In genomic region chr5:141637266-141637692, GRCh38 we compare ENCODE assay signal across 8 cellular contexts. TPM values are rescaled to one million over a fixed set of nuclear protein-coding genes. Genes with fewer than 3 reads are reported as not detected.
A peak's percentile ranks its signal among the peaks of the same experiment; 100 is the strongest.
DNase-seq lines count a peak whose midpoint lies in the region; ATAC-seq, FAIRE-seq and TF ChIP-seq lines count a peak whose summit lies in the region.

No MANE protein-coding gene starts in this region.

- ATAC-seq in HG03025 (IDR thresholded peaks at IDR 0.05; ENCODE audit: low FRiP score, unreplicated experiment), result peak; percentile 27
- peak; percentile 21 for ATAC-seq in body of pancreas

- H3K36me3 ChIP-seq in body of pancreas (replicated peaks in 1 of 2; ENCODE audit: insufficient read depth in 1 of 2, low read depth in 2 of 2) (no peaks in the 10 kb centered on the region), kidney (ENCODE audit: control insufficient read depth in 1 of 2, insufficient read depth in 2 of 2, low read length in 2 of 2) (peaks cover 0 to 3% of the 10 kb centered on the region in 2 donors)

- H3K9me3 ChIP-seq in body of pancreas (no peaks in the 10 kb centered on the region), kidney (ENCODE audit: control insufficient read depth in 1 of 2, low read length in 2 of 2) (no peaks in the 10 kb centered on the region)

- H3K4me1 ChIP-seq in body of pancreas (peaks cover 29% of the 10 kb centered on the region), kidney (ENCODE audit: control insufficient read depth in 1 of 2, insufficient read depth in 1 of 2, low read depth in 1 of 2, low read length in 2 of 2) (peaks cover 9 to 17% of the 10 kb centered on the region in 2 donors)

- peak overlapping the region in 1 of 2 donors; percentile 98 for H3K9ac ChIP-seq in kidney (ENCODE audit: low read length in 2 of 2)

- no peak for TF ChIP-seq POLR2A in body of pancreas (IDR thresholded peaks at IDR 0.05)

- peak overlapping the region; percentile 90 for H3K4me3 Mint-ChIP-seq in T-helper 1 cell treated with Interleukin-12 subunit alpha and Interleukin-12 subunit beta and Interleukin-4 antibody, amounts not matched to agents 30 μg/mL and 1 μg/mL, for 36 hours

- H3K27ac Mint-ChIP-seq in T-helper 1 cell treated with Interleukin-12 subunit alpha and Interleukin-12 subunit beta and Interleukin-4 antibody, amounts not matched to agents 30 μg/mL and 1 μg/mL, for 36 hours, result peak overlapping the region; percentile 89

- intact Hi-C loops in body of pancreas (cut with DNase I) (no loop called here), kidney (cut with DNase I) (no loop called here)

- H3K9me3 Mint-ChIP-seq in T-helper 1 cell treated with Interleukin-12 subunit alpha and Interleukin-12 subunit beta and Interleukin-4 antibody, amounts not matched to agents 30 μg/mL and 1 μg/mL, for 36 hours, result no peaks in the 10 kb centered on the region

- no peaks in the 10 kb centered on the region for H3K27me3 Mint-ChIP-seq in T-helper 1 cell treated with Interleukin-12 subunit alpha and Interleukin-12 subunit beta and Interleukin-4 antibody, amounts not matched to agents 30 μg/mL and 1 μg/mL, for 36 hours (ENCODE audit: low read depth)

- H3K4me1 Mint-ChIP-seq in T-helper 1 cell treated with Interleukin-12 subunit alpha and Interleukin-12 subunit beta and Interleukin-4 antibody, amounts not matched to agents 30 μg/mL and 1 μg/mL, for 36 hours (ENCODE audit: low read depth), result peaks cover 46% of the 10 kb centered on the region

- no peaks in the 10 kb centered on the region for H3K27me3 ChIP-seq in body of pancreas

- H3K4me3 ChIP-seq in body of pancreas (peak overlapping the region; percentile 67 to 95), kidney (ENCODE audit: low read length in 2 of 2) (peak overlapping the region; percentile 49 to 95)

- no peak for TF ChIP-seq CTCF in body of pancreas (IDR thresholded peaks at IDR 0.05)
- no peak for TF ChIP-seq CTCF in kidney (IDR thresholded peaks at IDR 0.05; ENCODE audit: borderline replicate concordance, extremely low read depth, insufficient read depth)

- 0 to 1% methylated on average over 14 to 30 of the region's 46 CpGs for WGBS in body of pancreas, 2 donors

- H3K27ac ChIP-seq in body of pancreas (peak overlapping the region; percentile 66 to 78 (median 68)), kidney (ENCODE audit: low read depth in 2 of 2, low read length in 2 of 2) (peak overlapping the region; percentile 26 to 69)

- H3K36me3 Mint-ChIP-seq in T-helper 1 cell treated with Interleukin-12 subunit alpha and Interleukin-12 subunit beta and Interleukin-4 antibody, amounts not matched to agents 30 μg/mL and 1 μg/mL, for 36 hours (ENCODE audit: low read depth), result peaks cover 20% of the 10 kb centered on the region

- DNase-seq in NCI-H1417 (lab: John Stamatoyannopoulos, UW), result peak in 2 of 3 experiments; percentile 66
- no peak for DNase-seq in NCI-H1417 treated with DMSO at 0.1 percent for 48 hours (lab: John Stamatoyannopoulos, UW)
- DNase-seq in body of pancreas, result peak in 2 of 4 donors; percentile 29 to 36
- peak; percentile 87 for DNase-seq in kidney
- peak in 2 of 3 donors; percentile 20 to 41 for DNase-seq in stimulated activated CD4-positive, alpha-beta T cell treated with anti-CD3 and anti-CD28 coated beads, TNF-alpha, amount 100 ng/mL, for 1 hour (ENCODE audit: low read depth in 3 of 3, low spot score in 1 of 3)
- no peak for DNase-seq in DMS79 (lab: John Stamatoyannopoulos, UW)

- no peak for FAIRE-seq in kidney (lab: Jason Lieb, UNC)

RNA-seq across cellular contexts. Expression of gene RELL2, which starts 0.5 kb away (rescaled TPM):
- total RNA-seq in body of pancreas (1 to 10 TPM; 2.9 to 8.9 TPM), kidney (3.0 TPM)
- polyA plus RNA-seq in kidney (ENCODE audit: insufficient read depth, low read depth, low replicate concordance), result 8.2 TPM

RNA-seq across cellular contexts. Expression of gene HDAC3, which starts 0.6 kb away (rescaled TPM):
- 10 to 100 TPM; 42.8 to 63.8 TPM for total RNA-seq in body of pancreas
- total RNA-seq in kidney, result 44.7 TPM
- polyA plus RNA-seq in kidney (ENCODE audit: insufficient read depth, low read depth, low replicate concordance), result 47.5 TPM

RNA-seq across cellular contexts. Expression of gene FCHSD1, which starts 13.9 kb away (rescaled TPM):
- total RNA-seq in body of pancreas (10 to 100 TPM; 34.8 to 40.9 TPM), kidney (20.3 TPM)
- polyA plus RNA-seq in kidney (ENCODE audit: insufficient read depth, low read depth, low replicate concordance), result 6.4 TPM

RNA-seq across cellular contexts. Expression of gene DIAPH1, which starts 18.5 kb away (rescaled TPM):
- total RNA-seq in body of pancreas, result 10 to 100 TPM; 28.3 to 47.0 TPM
- total RNA-seq in kidney, result 156 TPM
- polyA plus RNA-seq in kidney (ENCODE audit: insufficient read depth, low read depth, low replicate concordance), result 60.6 TPM

RNA-seq across cellular contexts. Expression of gene ARAP3, which starts 44.8 kb away (rescaled TPM):
- total RNA-seq in body of pancreas (1 to 10 TPM; 3.9 to 4.6 TPM), kidney (19.8 TPM)
- polyA plus RNA-seq in kidney (ENCODE audit: insufficient read depth, low read depth, low replicate concordance), result 7.2 TPM

Comparison
In these comparisons a context has a peak if more than half of its experiments do, and no peak if none do; other contexts are left out.
1. DNase-seq: peak in NCI-H1417 (2 of 3), kidney (single experiment) and stimulated activated CD4-positive, alpha-beta T cell treated with anti-CD3 and anti-CD28 coated beads, TNF-alpha, amount 100 ng/mL, for 1 hour (2 of 3); none in NCI-H1417 treated with DMSO at 0.1 percent for 48 hours (single experiment) and DMS79 (single experiment).